1 cellular context compared by ENCODE assay signal in the genomic region with DNA sequence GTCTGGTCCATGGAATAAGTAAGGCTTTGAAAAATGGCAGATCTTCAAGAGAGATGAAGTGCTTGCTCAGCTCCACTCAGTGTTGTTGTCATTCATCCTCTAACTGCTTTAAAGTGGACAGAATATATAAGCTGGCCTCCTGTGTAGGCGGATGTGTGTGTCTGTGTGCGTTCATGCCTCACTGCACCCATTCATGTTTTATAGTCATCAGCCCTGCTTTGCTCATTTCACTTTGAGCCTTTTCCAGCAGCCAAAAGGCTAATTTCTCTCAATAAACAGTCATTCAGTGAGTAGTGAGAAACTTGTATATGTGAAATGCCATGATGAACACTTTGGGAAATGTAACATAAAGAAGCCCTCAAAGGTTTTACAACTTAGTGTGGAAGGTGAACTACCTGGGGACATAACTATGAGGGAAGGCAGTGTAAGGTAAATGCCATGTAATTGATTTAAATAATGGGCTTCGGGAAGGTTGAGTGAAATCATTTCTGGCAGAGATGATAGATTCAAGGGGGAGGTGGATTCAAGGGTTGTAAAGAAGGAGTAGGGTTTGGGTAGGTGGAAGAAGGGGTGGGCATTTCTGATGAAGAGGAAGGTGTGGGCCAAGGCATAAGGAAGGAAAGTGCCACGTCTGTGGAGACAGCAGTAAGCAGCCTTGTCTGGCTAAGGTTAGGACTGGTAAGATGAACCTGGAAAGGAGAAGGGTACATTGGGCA.
TF ChIP-seq lines count a peak whose summit lies in the region.

No MANE protein-coding gene starts in this region.

TF ChIP-seq in HEK293, 187 proteins besides CTCF, POLR2A, EP300 and RAD21 (continued from another document):
- TF ChIP-seq ZNF18 (tag by site-specific recombination; IDR thresholded peaks at IDR 0.05) (peak; percentile 44; the same call in 1 of the 2 replicates), ZNF518A (tag by site-specific recombination; conservative IDR thresholded peaks at IDR 0.05; ENCODE audit: low read depth) (no peak), ZNF629 (tag by site-specific recombination; IDR thresholded peaks at IDR 0.05) (peak; percentile 56; the same call in 1 of the 2 replicates), ZNF677 (tag by site-specific recombination; IDR thresholded peaks at IDR 0.05) (no peak), HIC1 (tag by site-specific recombination; IDR thresholded peaks at IDR 0.05) (peak; percentile 71; the same call in 1 of the 2 replicates), ZNF398 (tag by site-specific recombination; IDR thresholded peaks at IDR 0.05) (no peak), MZF1 (tag by site-specific recombination; IDR thresholded peaks at IDR 0.05; ENCODE audit: borderline replicate concordance) (peak; percentile 28; the same call in 1 of the 2 replicates), ZNF664 (tag by site-specific recombination; IDR thresholded peaks at IDR 0.05) (peak; percentile 10; the same call in 1 of the 2 replicates), YY1 (tag by site-specific recombination; IDR thresholded peaks at IDR 0.05) (peak; percentile 48; the same call in 1 of the 2 replicates), TRIM28 (IDR thresholded peaks at IDR 0.05; ENCODE audit: borderline replicate concordance, low read length) (peak; percentile 72; the same call in 1 of the 2 replicates), ZFP41 (tag by site-specific recombination; IDR thresholded peaks at IDR 0.05; ENCODE audit: borderline replicate concordance) (no peak), ZNF580 (tag by site-specific recombination; IDR thresholded peaks at IDR 0.05) (peak; percentile 74), ZNF610 (tag by site-specific recombination; IDR thresholded peaks at IDR 0.05; ENCODE audit: borderline replicate concordance) (peak; percentile 57; the same call in 1 of the 2 replicates), PRDM6 (tag by site-specific recombination; IDR thresholded peaks at IDR 0.05) (peak; percentile 89), FEZF1 (tag by site-specific recombination; IDR thresholded peaks at IDR 0.05) (peak; percentile 100), ZSCAN30 (tag by site-specific recombination; IDR thresholded peaks at IDR 0.05) (peak; percentile 73; the same call in 1 of the 2 replicates), ZNF266 (tag by site-specific recombination; IDR thresholded peaks at IDR 0.05; ENCODE audit: low read depth) (no peak), ZNF660 (tag by site-specific recombination; IDR thresholded peaks at IDR 0.05) (peak; percentile 86), ZNF561 (tag by site-specific recombination; IDR thresholded peaks at IDR 0.05; ENCODE audit: borderline replicate concordance) (peak; percentile 49; the same call in 1 of the 2 replicates), ZNF501 (tag by site-specific recombination; IDR thresholded peaks at IDR 0.05) (no peak)
- TF ChIP-seq, protein P1, sequence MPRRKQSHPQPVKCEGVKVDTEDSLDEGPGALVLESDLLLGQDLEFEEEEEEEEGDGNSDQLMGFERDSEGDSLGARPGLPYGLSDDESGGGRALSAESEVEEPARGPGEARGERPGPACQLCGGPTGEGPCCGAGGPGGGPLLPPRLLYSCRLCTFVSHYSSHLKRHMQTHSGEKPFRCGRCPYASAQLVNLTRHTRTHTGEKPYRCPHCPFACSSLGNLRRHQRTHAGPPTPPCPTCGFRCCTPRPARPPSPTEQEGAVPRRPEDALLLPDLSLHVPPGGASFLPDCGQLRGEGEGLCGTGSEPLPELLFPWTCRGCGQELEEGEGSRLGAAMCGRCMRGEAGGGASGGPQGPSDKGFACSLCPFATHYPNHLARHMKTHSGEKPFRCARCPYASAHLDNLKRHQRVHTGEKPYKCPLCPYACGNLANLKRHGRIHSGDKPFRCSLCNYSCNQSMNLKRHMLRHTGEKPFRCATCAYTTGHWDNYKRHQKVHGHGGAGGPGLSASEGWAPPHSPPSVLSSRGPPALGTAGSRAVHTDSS (tag by site-specific recombination; IDR thresholded peaks at IDR 0.05): 0 out of 2 replicates have a peak, but pooled peaks have one; percentile 39
TF ChIP-seq in HEK293: peak in this region for 30.
